Comparison of ENCODE assay signal across 2 cellular contexts in genomic region chr19:1336079-1336684, GRCh38.
TF ChIP-seq lines count a peak whose summit lies in the region.

No MANE protein-coding gene starts in this region.

TF ChIP-seq in GM12891, 5 proteins besides CTCF, POLR2A, EP300 and RAD21:
- TF ChIP-seq TAF1 (IDR thresholded peaks at IDR 0.05; ENCODE audit: low read depth, low read length) (no peak), SPI1 (IDR thresholded peaks at IDR 0.05; ENCODE audit: low read depth, low read length) (peak; percentile 68), POLR2AphosphoS5 (IDR thresholded peaks at IDR 0.05; ENCODE audit: low read depth, low read length) (no peak), PAX5 (IDR thresholded peaks at IDR 0.05; ENCODE audit: insufficient read depth, low read length, severe bottlenecking) (no peak), POU2F2 (IDR thresholded peaks at IDR 0.05; ENCODE audit: low read depth, low read length) (peak; percentile 59; the same call in 1 of the 2 replicates)

TF ChIP-seq in K562, 482 proteins besides CTCF, POLR2A, EP300 and RAD21:
- TF ChIP-seq FOXA1 (IDR thresholded peaks at IDR 0.05; ENCODE audit: borderline replicate concordance) (no peak), ZBTB33 (CRISPR knock-in tag; IDR thresholded peaks at IDR 0.05) (peak; percentile 36; the same call in 1 of the 2 replicates)
